ENCODE assay signal across 21 cellular contexts in the genomic region with DNA sequence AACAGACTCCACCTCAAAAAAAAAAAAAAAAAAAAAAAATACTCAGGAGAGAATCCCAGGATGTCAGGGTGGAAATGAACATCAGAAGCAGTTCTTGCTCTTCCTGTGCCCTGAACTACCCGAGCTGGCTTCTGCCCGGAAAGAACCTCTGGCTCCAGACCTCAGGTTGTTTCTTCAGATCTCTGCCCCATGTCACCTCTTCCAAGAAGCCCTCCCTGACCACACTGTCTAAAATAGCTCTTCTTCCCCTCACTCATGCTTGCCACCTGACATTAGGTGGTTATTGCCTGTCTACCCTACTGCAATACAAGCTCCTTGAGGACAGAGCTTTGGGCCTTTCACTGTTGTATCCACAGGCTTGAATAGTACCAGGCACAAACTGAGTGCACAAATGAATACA. TPM values are rescaled to one million over a fixed set of nuclear protein-coding genes. Genes with fewer than 3 reads are reported as not detected.
A peak's percentile ranks its signal among the peaks of the same experiment; 100 is the strongest.
DNase-seq lines count a peak whose midpoint lies in the region; ATAC-seq and TF ChIP-seq lines count a peak whose summit lies in the region.
"Had no signal": no experiment of that assay in that cellular context is flagged by ENCODE, and none has a peak within 500 bp of the region (broad histone marks: within the 10 kb centered on the region; RNA-seq: fewer than 3 reads in every experiment).

No MANE protein-coding gene starts in this region.

- TF ChIP-seq EP300 in upper lobe of left lung (IDR thresholded peaks at IDR 0.05): no peak
- no peak for TF ChIP-seq EP300 in SK-N-SH (IDR thresholded peaks at IDR 0.05; ENCODE audit: borderline replicate concordance in 1 of 2, low read depth in 1 of 2, low read length in 1 of 2)

- DNase-seq in activated naive CD8-positive, alpha-beta T cell treated with anti-CD3 and anti-CD28 coated beads for 36 hours: no peak
- no peak for DNase-seq in activated naive CD8-positive, alpha-beta T cell treated with anti-CD3 and anti-CD28 coated beads, Interleukin-2, amount 50 U/mL, for 24 hours
- DNase-seq in PC-9: no peak
- DNase-seq in memory B cell (ENCODE audit: low spot score in 2 of 2): no peak
- DNase-seq in upper lobe of left lung: no peak
- no peak for DNase-seq in SK-N-SH
- no peak for DNase-seq in SJCRH30
- DNase-seq: activated effector memory CD4-positive, alpha-beta T cell treated with anti-CD3 and anti-CD28 coated beads, Interleukin-2, amount 50 U/mL, for 16 hours; amniotic stem cell; DMS153; GF-D8; lower lobe of right lung; NCI-H1105 treated with DMSO at 0.1 percent for 48 hours; NCI-H2081 treated with DMSO at 0.1 percent for 48 hours; nucleus accumbens; retina; stimulated activated CD4-positive, alpha-beta T cell treated with anti-CD3 and anti-CD28 coated beads, Interleukin-4, amount 100 ng/mL, for 4 hours; substantia nigra had no signal

- intact Hi-C loops in PC-9 (cut with micrococcal nuclease; ENCODE audit: unreplicated experiment): no loop called here

- H3K9me2 ChIP-seq in PC-9 (ENCODE audit: insufficient read depth) (no peaks in the 10 kb centered on the region), SK-N-SH (no peaks in the 10 kb centered on the region)

- peaks cover 93% of the 10 kb centered on the region for H3K4me1 ChIP-seq in PC-9 (replicated peaks; ENCODE audit: insufficient read depth)
- peaks cover 67 to 84% (median 77%) of the 10 kb centered on the region in 4 donors for H3K4me1 ChIP-seq in upper lobe of left lung
- H3K4me1 ChIP-seq in SK-N-SH (ENCODE audit: control insufficient read depth in 1 of 2, insufficient read depth in 2 of 2, low read depth in 1 of 2, low read length in 1 of 2): peaks cover 11 to 26% of the 10 kb centered on the region in 2 experiments; a peak in 2 of 4 replicates
- no peaks in the 10 kb centered on the region for H3K4me1 ChIP-seq in SJCRH30

- H3K9me3 ChIP-seq in PC-9 (ENCODE audit: insufficient read depth, low read depth): no peaks in the 10 kb centered on the region
- no peaks in the 10 kb centered on the region for H3K9me3 ChIP-seq in upper lobe of left lung
- no peaks in the 10 kb centered on the region for H3K9me3 ChIP-seq in SK-N-SH
- H3K9me3 ChIP-seq in SJCRH30 (replicated peaks): no peaks in the 10 kb centered on the region
- H3K9me3 ChIP-seq: lower lobe of right lung had no signal

- H3K79me2 ChIP-seq in PC-9 (ENCODE audit: low read depth) (peaks cover 100% of the 10 kb centered on the region), SK-N-SH (ENCODE audit: insufficient read depth) (peaks cover 100% of the 10 kb centered on the region)

- H3F3A ChIP-seq in PC-9 (ENCODE audit: insufficient read depth, low read depth): peaks cover 73% of the 10 kb centered on the region
- peaks cover 4% of the 10 kb centered on the region for H3F3A ChIP-seq in SK-N-SH (replicated peaks; ENCODE audit: insufficient read depth)

- no peak for TF ChIP-seq RAD21 in SK-N-SH (IDR thresholded peaks at IDR 0.05; ENCODE audit: low read length)

- CTCF ChIA-PET in PC-9 (lab: Charles Lee): interaction anchor here (0.7 kb wide), 1 partner anchor 24 kb away, joined by 7 read pairs; no protein-coding TSS in a partner anchor
- CTCF ChIA-PET in SK-N-SH (lab: Yijun Ruan, JAX): no interaction called here

- H2AFZ ChIP-seq in PC-9: no peak overlapping the region
- H2AFZ ChIP-seq in SK-N-SH (ENCODE audit: low read depth): no peak overlapping the region

- H4K20me1 ChIP-seq in PC-9 (ENCODE audit: insufficient read depth) (peaks cover 98% of the 10 kb centered on the region), SK-N-SH (ENCODE audit: insufficient read depth) (peaks cover 100% of the 10 kb centered on the region)

- H3K4me1 Mint-ChIP-seq in activated naive CD8-positive, alpha-beta T cell treated with anti-CD3 and anti-CD28 coated beads for 36 hours: peaks cover 34% of the 10 kb centered on the region
- H3K4me1 Mint-ChIP-seq in activated naive CD8-positive, alpha-beta T cell treated with anti-CD3 and anti-CD28 coated beads, Interleukin-2, amount 50 U/mL, for 24 hours: peaks cover 42% of the 10 kb centered on the region
- H3K4me1 Mint-ChIP-seq in memory B cell: peaks cover 40% of the 10 kb centered on the region

- WGBS in upper lobe of left lung, 2 donors: 14 to 69% methylated on average over 2 of the region's 2 CpGs
- WGBS in SK-N-SH (ENCODE audit: low lambda C conversion rate): 91% methylated on average over 2 of the region's 2 CpGs

- no peak overlapping the region for H3K9ac ChIP-seq in SK-N-SH

- TF ChIP-seq POLR2A in upper lobe of left lung (IDR thresholded peaks at IDR 0.05): no peak

- H3K27me3 ChIP-seq in PC-9 (ENCODE audit: insufficient read depth, low read depth) (no peaks in the 10 kb centered on the region), upper lobe of left lung (no peaks in the 10 kb centered on the region), SK-N-SH (ENCODE audit: insufficient read depth) (no peaks in the 10 kb centered on the region), SJCRH30 (no peaks in the 10 kb centered on the region)
- H3K27me3 ChIP-seq: cardiac muscle cell had no signal

- no peak overlapping the region for H3K4me3 Mint-ChIP-seq in activated naive CD8-positive, alpha-beta T cell treated with anti-CD3 and anti-CD28 coated beads for 36 hours
- no peak overlapping the region for H3K4me3 Mint-ChIP-seq in activated naive CD8-positive, alpha-beta T cell treated with anti-CD3 and anti-CD28 coated beads, Interleukin-2, amount 50 U/mL, for 24 hours
- no peak overlapping the region for H3K4me3 Mint-ChIP-seq in memory B cell

- no peak for ATAC-seq in activated naive CD8-positive, alpha-beta T cell treated with anti-CD3 and anti-CD28 coated beads, Interleukin-2, amount 50 U/mL, for 24 hours
- ATAC-seq in memory B cell (ENCODE audit: low read depth) (no peak), upper lobe of left lung (ENCODE audit: low FRiP score in 2 of 2) (no peak), SK-N-SH treated with all-trans-retinoic acid at 6 μM for 48 hours (no peak)
- ATAC-seq: lower lobe of right lung had no signal

- H3K4me2 ChIP-seq in PC-9 (peak overlapping the region; percentile 99; the same call in 1 of the 2 replicates), SK-N-SH (no peak overlapping the region)

- BruUV-seq in PC-9 (replicated peaks; lab: Mats Ljungman, UMichigan): no TSS peak

- H3K4me3 ChIP-seq in PC-9 (no peak overlapping the region), upper lobe of left lung (no peak overlapping the region), SK-N-SH (ENCODE audit: low read depth in 2 of 2, low read length in 1 of 2) (no peak overlapping the region), SJCRH30 (no peak overlapping the region)
- H3K4me3 ChIP-seq: cardiac muscle cell, lower lobe of right lung had no signal

- POLR2A ChIA-PET in PC-9 (lab: Charles Lee; ENCODE audit: unreplicated experiment): no interaction called here
- POLR2A ChIA-PET in SK-N-SH (lab: Yijun Ruan, JAX): no interaction called here

- H3K36me3 Mint-ChIP-seq in activated naive CD8-positive, alpha-beta T cell treated with anti-CD3 and anti-CD28 coated beads for 36 hours: peaks cover 37% of the 10 kb centered on the region
- peaks cover 25% of the 10 kb centered on the region for H3K36me3 Mint-ChIP-seq in activated naive CD8-positive, alpha-beta T cell treated with anti-CD3 and anti-CD28 coated beads, Interleukin-2, amount 50 U/mL, for 24 hours (ENCODE audit: low read depth)
- H3K36me3 Mint-ChIP-seq in memory B cell: peaks cover 4% of the 10 kb centered on the region

- H3K27me3 Mint-ChIP-seq in activated naive CD8-positive, alpha-beta T cell treated with anti-CD3 and anti-CD28 coated beads for 36 hours: no peaks in the 10 kb centered on the region
- H3K27me3 Mint-ChIP-seq in activated naive CD8-positive, alpha-beta T cell treated with anti-CD3 and anti-CD28 coated beads, Interleukin-2, amount 50 U/mL, for 24 hours: no peaks in the 10 kb centered on the region
- H3K27me3 Mint-ChIP-seq in memory B cell: no peaks in the 10 kb centered on the region

- H3K27ac ChIP-seq in PC-9 (no peak overlapping the region), upper lobe of left lung (peak overlapping the region in 3 of 4 donors; percentile 23 to 48 (median 36)), SK-N-SH (ENCODE audit: low read depth in 2 of 2, low read length in 1 of 2) (no peak overlapping the region), SJCRH30 (no peak overlapping the region)
- H3K27ac ChIP-seq: cardiac muscle cell, epithelial cell of prostate, lower lobe of right lung had no signal

- peak overlapping the region; percentile 36 for H3K27ac Mint-ChIP-seq in activated naive CD8-positive, alpha-beta T cell treated with anti-CD3 and anti-CD28 coated beads for 36 hours
- no peak overlapping the region for H3K27ac Mint-ChIP-seq in activated naive CD8-positive, alpha-beta T cell treated with anti-CD3 and anti-CD28 coated beads, Interleukin-2, amount 50 U/mL, for 24 hours
- peak overlapping the region; percentile 72 for H3K27ac Mint-ChIP-seq in memory B cell

- TF ChIP-seq CTCF in PC-9 (conservative IDR thresholded peaks at IDR 0.05) (no peak), upper lobe of left lung (IDR thresholded peaks at IDR 0.05) (no peak), SK-N-SH (IDR thresholded peaks at IDR 0.05) (no peak)

- H3K9me3 Mint-ChIP-seq in activated naive CD8-positive, alpha-beta T cell treated with anti-CD3 and anti-CD28 coated beads for 36 hours: no peaks in the 10 kb centered on the region
- no peaks in the 10 kb centered on the region for H3K9me3 Mint-ChIP-seq in activated naive CD8-positive, alpha-beta T cell treated with anti-CD3 and anti-CD28 coated beads, Interleukin-2, amount 50 U/mL, for 24 hours
- no peaks in the 10 kb centered on the region for H3K9me3 Mint-ChIP-seq in memory B cell

- H3K36me3 ChIP-seq in PC-9 (ENCODE audit: low read depth) (peaks cover 23% of the 10 kb centered on the region), upper lobe of left lung (no peaks in the 10 kb centered on the region), SK-N-SH (replicated peaks in 1 of 2; ENCODE audit: control insufficient read depth in 1 of 2, insufficient read depth in 2 of 2, low read length in 1 of 2) (peaks cover 0 to 26% of the 10 kb centered on the region in 2 experiments), SJCRH30 (peaks cover 5% of the 10 kb centered on the region; the same call in 1 of the 2 replicates)
- H3K36me3 ChIP-seq: cardiac muscle cell, lower lobe of right lung had no signal

TF ChIP-seq in SK-N-SH treated with all-trans-retinoic acid at 6 μM for 48 hours, 23 proteins besides CTCF, POLR2A, EP300 and RAD21 (continues in another document):
- TF ChIP-seq ZNF8 (CRISPR knock-in tag; IDR thresholded peaks at IDR 0.05): no peak
- TF ChIP-seq CSDC2 (CRISPR knock-in tag; IDR thresholded peaks at IDR 0.05): no peak
- no peak for TF ChIP-seq ESRRG (CRISPR knock-in tag; IDR thresholded peaks at IDR 0.05)

TF ChIP-seq in SK-N-SH, 30 proteins besides CTCF, POLR2A, EP300 and RAD21 (continues in another document):
- no peak for TF ChIP-seq RFX5 (IDR thresholded peaks at IDR 0.05; ENCODE audit: low read length)
- TF ChIP-seq NRF1 (IDR thresholded peaks at IDR 0.05; ENCODE audit: low read depth, low read length): no peak

RNA-seq across cellular contexts. Expression of a gene that starts 8.2 kb away (rescaled TPM):
- 100 to 1,000 TPM; 285 to 287 TPM for total RNA-seq in activated naive CD8-positive, alpha-beta T cell treated with anti-CD3 and anti-CD28 coated beads for 36 hours
- total RNA-seq in PC-9 (2021): 1,726 and 2,016 TPM in 2 replicates
- 100 to 1,000 TPM; 402 to 605 (median 482) TPM for total RNA-seq in upper lobe of left lung
- 119 and 144 TPM in 2 replicates for polyA plus RNA-seq in SK-N-SH (2012; rRNA removed)
- polyA plus RNA-seq in SK-N-SH (2012; cell fraction: cytosol; rRNA removed): 70.5 and 99.2 TPM in 2 replicates
- polyA plus RNA-seq in SK-N-SH (2012; cell fraction: nucleus; rRNA removed): 178 and 225 TPM in 2 replicates
- 254 and 257 TPM in 2 replicates for total RNA-seq in SJCRH30 (2014; rRNA removed; shearing (Covaris generic))

Comparison
In these comparisons a context has a peak if more than half of its experiments do, and no peak if none do; other contexts are left out.
1. H3K27ac ChIP-seq: peak in upper lobe of left lung (3 of 4); none in PC-9 (single experiment), SK-N-SH (0 of 2) and SJCRH30 (single experiment).